Comparison of ENCODE assay signal across 1 cellular context in the genomic region with DNA sequence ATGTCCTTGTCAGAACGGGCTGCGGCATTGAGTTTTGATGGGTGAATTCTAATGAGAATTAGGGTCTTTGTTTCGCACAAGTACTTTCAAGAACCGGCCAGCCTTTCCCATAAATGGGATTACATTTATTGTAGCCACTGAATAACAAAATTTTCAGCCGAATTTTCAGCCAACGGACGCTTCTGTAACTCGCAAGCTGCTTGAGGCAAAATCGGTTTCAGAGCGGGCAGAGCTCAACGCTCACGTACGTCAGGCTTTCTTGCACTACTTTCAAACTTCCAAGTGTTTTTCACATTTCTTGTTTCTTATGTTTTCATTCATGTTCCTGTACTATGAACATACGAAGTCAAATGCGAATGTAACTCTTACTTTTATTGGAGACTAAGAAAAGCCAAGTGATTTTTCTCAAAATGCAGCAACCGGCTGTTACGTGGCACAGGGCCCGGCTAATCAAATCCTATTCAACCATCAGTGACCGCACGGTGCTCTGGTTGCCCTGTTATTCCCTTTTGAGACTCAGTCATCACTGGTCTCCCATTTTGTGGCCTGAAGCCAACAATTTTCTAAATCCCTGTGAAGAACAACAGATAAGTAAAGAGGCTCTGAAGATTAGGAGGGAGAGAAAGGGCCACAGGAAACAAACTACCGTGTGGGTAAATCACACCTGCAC.
TF ChIP-seq lines count a peak whose summit lies in the region.

No MANE protein-coding gene starts in this region.

TF ChIP-seq in H1, 55 proteins besides CTCF, POLR2A, EP300 and RAD21 (continued from another document):
- TF ChIP-seq ATF2 (IDR thresholded peaks at IDR 0.05; ENCODE audit: low read length) (no peak), KDM5A (IDR thresholded peaks at IDR 0.05; ENCODE audit: low read length) (no peak), SIRT6 (IDR thresholded peaks at IDR 0.05; ENCODE audit: low read length) (no peak)
